22 cellular contexts compared by ENCODE assay signal in the genomic region with DNA sequence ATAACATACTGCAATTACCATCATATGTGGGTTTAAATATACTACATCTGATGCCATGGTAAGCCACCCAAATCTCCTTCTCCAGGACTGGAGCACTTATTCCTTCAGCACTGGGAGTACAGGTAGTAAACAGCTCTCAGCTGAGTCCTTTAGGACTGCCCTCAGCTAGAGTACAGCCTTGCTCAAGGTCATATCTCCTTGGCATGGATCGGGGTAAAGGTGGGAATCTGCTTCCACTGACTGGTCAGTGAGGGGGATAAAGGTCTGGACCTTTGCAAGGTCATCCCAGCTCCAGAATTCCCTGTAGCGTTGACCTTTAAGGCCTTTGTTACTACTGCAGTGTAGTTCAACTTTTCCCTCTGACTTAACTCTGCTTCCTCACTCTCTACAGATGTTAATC. TPM values are rescaled to one million over a fixed set of nuclear protein-coding genes. Genes with fewer than 3 reads are reported as not detected.
DNase-seq lines count a peak whose midpoint lies in the region; ATAC-seq, FAIRE-seq and TF ChIP-seq lines count a peak whose summit lies in the region.
"Had no signal": no experiment of that assay in that cellular context is flagged by ENCODE, and none has a peak within 500 bp of the region (broad histone marks: within the 10 kb centered on the region; RNA-seq: fewer than 3 reads in every experiment).

No MANE protein-coding gene starts in this region.

- intact Hi-C loops in dorsolateral prefrontal cortex (cut with DNase I), result no loop called here
- intact Hi-C loops in colonic mucosa (cut with DNase I), result no loop called here

- no peak for ATAC-seq in CD4-positive, CD25-positive, alpha-beta regulatory T cell (ENCODE audit: low read depth in 2 of 2)
- ATAC-seq: GM12878, GM23338 had no signal

- DNase-seq in CD4-positive, CD25-positive, alpha-beta regulatory T cell, result no peak
- DNase-seq in GM12891 (ENCODE audit: insufficient read length, low spot score) (no peak), dorsolateral prefrontal cortex (no peak), NCI-H446 (lab: John Stamatoyannopoulos, UW) (no peak), colonic mucosa (no peak), retina (no peak)
- DNase-seq: ACHN; BE2C; C1 segment of cervical spinal cord; CD4-positive, alpha-beta memory T cell; DMS53; DND-41; EL; HCEC 1CT; KBM-7 had no signal

- FAIRE-seq in GM12891 (lab: Jason Lieb, UNC), result peak; percentile 13
- FAIRE-seq: A204.1, GM12878, H54 had no signal

- peak overlapping the region in 2 of 3 donors; percentile 42 to 44 for H3K27ac Mint-ChIP-seq in CD4-positive, CD25-positive, alpha-beta regulatory T cell
- H3K27ac Mint-ChIP-seq: GM23338 had no signal

- H3K4me1 Mint-ChIP-seq in CD4-positive, CD25-positive, alpha-beta regulatory T cell, result peaks cover 8 to 20% (median 13%) of the 10 kb centered on the region in 4 donors
- H3K4me1 Mint-ChIP-seq: GM23338 had no signal

- peaks cover 16% of the 10 kb centered on the region for H3K36me3 Mint-ChIP-seq in CD4-positive, CD25-positive, alpha-beta regulatory T cell

- peaks cover 0 to 3% (median 0%) of the 10 kb centered on the region in 7 donors for H3K9me3 Mint-ChIP-seq in CD4-positive, CD25-positive, alpha-beta regulatory T cell

- no peak for TF ChIP-seq POLR2A in GM12891 (IDR thresholded peaks at IDR 0.05; ENCODE audit: low read depth, low read length)

- H3K4me3 ChIP-seq in CD4-positive, CD25-positive, alpha-beta regulatory T cell (ENCODE audit: low read depth, low read length), result no peak overlapping the region
- H3K4me3 ChIP-seq in dorsolateral prefrontal cortex (no peak overlapping the region), colonic mucosa (no peak overlapping the region)
- H3K4me3 ChIP-seq: GM12878, GM23338 had no signal

- no peaks in the 10 kb centered on the region for H3K27me3 ChIP-seq in CD4-positive, CD25-positive, alpha-beta regulatory T cell (ENCODE audit: control insufficient read depth, insufficient read depth, low read length)
- H3K27me3 ChIP-seq in dorsolateral prefrontal cortex (no peaks in the 10 kb centered on the region), colonic mucosa (no peaks in the 10 kb centered on the region)
- H3K27me3 ChIP-seq: BE2C had no signal

- no peak overlapping the region for H3K27ac ChIP-seq in CD4-positive, CD25-positive, alpha-beta regulatory T cell (ENCODE audit: insufficient read depth, low read length, poor library complexity, severe bottlenecking)
- H3K27ac ChIP-seq in dorsolateral prefrontal cortex (peak overlapping the region in 32 of 59 donors; percentile 0 to 98 (median 34)), temporal lobe (ENCODE audit: low read depth, low read length) (peak overlapping the region; percentile 19), colonic mucosa (no peak overlapping the region)
- H3K27ac ChIP-seq: HL-60 had no signal

- H3K9ac ChIP-seq in colonic mucosa (ENCODE audit: low read depth in 2 of 2, low read length in 2 of 2), result no peak overlapping the region

- H3K4me3 Mint-ChIP-seq in CD4-positive, CD25-positive, alpha-beta regulatory T cell, result peak overlapping the region in 1 of 4 donors; percentile 9
- H3K4me3 Mint-ChIP-seq: GM23338, IgD-negative memory B cell had no signal

- TF ChIP-seq CTCF in dorsolateral prefrontal cortex (IDR thresholded peaks at IDR 0.05 in 54 of 56, conservative IDR thresholded peaks at IDR 0.05 in 2 of 56; ENCODE audit: low read depth in 1 of 56, partially characterized antibody in 56 of 56) (no peak), colonic mucosa (IDR thresholded peaks at IDR 0.05) (no peak)

- peaks cover 16% of the 10 kb centered on the region for H3K36me3 ChIP-seq in CD4-positive, CD25-positive, alpha-beta regulatory T cell (ENCODE audit: control insufficient read depth, insufficient read depth, low read length)
- no peaks in the 10 kb centered on the region for H3K36me3 ChIP-seq in colonic mucosa
- H3K36me3 ChIP-seq: BE2C had no signal

- H3K4me1 ChIP-seq in CD4-positive, CD25-positive, alpha-beta regulatory T cell (ENCODE audit: control insufficient read depth, insufficient read depth, low read length, poor library complexity, severe bottlenecking), result peaks cover 3% of the 10 kb centered on the region
- no peaks in the 10 kb centered on the region for H3K4me1 ChIP-seq in colonic mucosa
- H3K4me1 ChIP-seq: BE2C had no signal

- H3K27me3 Mint-ChIP-seq in CD4-positive, CD25-positive, alpha-beta regulatory T cell, result no peaks in the 10 kb centered on the region
- H3K27me3 Mint-ChIP-seq: CD4-positive, alpha-beta memory T cell; IgD-negative memory B cell had no signal

- H3K9me3 ChIP-seq in CD4-positive, CD25-positive, alpha-beta regulatory T cell (ENCODE audit: control insufficient read depth in 2 of 2, low read length in 2 of 2), result peaks cover 0 to 6% of the 10 kb centered on the region in 2 experiments
- H3K9me3 ChIP-seq in colonic mucosa, result no peaks in the 10 kb centered on the region
- H3K9me3 ChIP-seq: BE2C had no signal

TF ChIP-seq in GM12891, 5 proteins besides CTCF, POLR2A, EP300 and RAD21:
- no peak for TF ChIP-seq SPI1 (IDR thresholded peaks at IDR 0.05; ENCODE audit: low read depth, low read length)
- no peak for TF ChIP-seq TAF1 (IDR thresholded peaks at IDR 0.05; ENCODE audit: low read depth, low read length)
- no peak for TF ChIP-seq PAX5 (IDR thresholded peaks at IDR 0.05; ENCODE audit: insufficient read depth, low read length, severe bottlenecking)
- TF ChIP-seq POLR2AphosphoS5 (IDR thresholded peaks at IDR 0.05; ENCODE audit: low read depth, low read length), result no peak
- TF ChIP-seq POU2F2 (IDR thresholded peaks at IDR 0.05; ENCODE audit: low read depth, low read length), result no peak

RNA-seq across cellular contexts. Expression of gene RPL5, which starts 38.8 kb away (rescaled TPM):
- 916 TPM for total RNA-seq in CD4-positive, CD25-positive, alpha-beta regulatory T cell
- polyA plus RNA-seq in CD4-positive, CD25-positive, alpha-beta regulatory T cell, result 1,000 to 10,000 TPM; 1,593 to 3,054 (median 2,579) TPM
- polyA plus RNA-seq in GM12891 (2012; ENCODE audit: low read depth, missing spikeins), result 3,960 TPM
- total RNA-seq in dorsolateral prefrontal cortex, result 100 to 1,000 TPM; 222 to 435 (median 286) TPM
- 1,042 TPM for total RNA-seq in temporal lobe
- 100 to 1,000 TPM; 749 to 786 TPM for total RNA-seq in colonic mucosa

Comparison
In these comparisons a context has a peak if more than half of its experiments do, and no peak if none do; other contexts are left out.
1. H3K27ac ChIP-seq: peak in dorsolateral prefrontal cortex (32 of 59) and temporal lobe (single experiment); none in CD4-positive, CD25-positive, alpha-beta regulatory T cell (single experiment) and colonic mucosa (single experiment).